In genomic region chr18:21179590-21180220, GRCh38 we compare ENCODE assay signal across 1 cellular context.
TF ChIP-seq lines count a peak whose summit lies in the region.

No MANE protein-coding gene starts in this region.

TF ChIP-seq in GM12878, 131 proteins besides CTCF, POLR2A, EP300 and RAD21 (continued from another document):
- TF ChIP-seq ZBTB40 (IDR thresholded peaks at IDR 0.05; ENCODE audit: borderline replicate concordance) (no peak), BACH1 (IDR thresholded peaks at IDR 0.05; ENCODE audit: borderline replicate concordance) (no peak), SMAD1 (IDR thresholded peaks at IDR 0.05; ENCODE audit: low read depth, partially characterized antibody) (no peak), CREB1 (IDR thresholded peaks at IDR 0.05; ENCODE audit: low read depth) (no peak), MYC (IDR thresholded peaks at IDR 0.05; ENCODE audit: insufficient read depth, insufficient read length, insufficient replicate concordance, low read length, severe bottlenecking) (no peak), SPI1 (IDR thresholded peaks at IDR 0.05; ENCODE audit: borderline replicate concordance, insufficient read depth, low read depth, low read length) (peak; percentile 35; the same call in 1 of the 2 replicates), KDM1A (IDR thresholded peaks at IDR 0.05; ENCODE audit: borderline replicate concordance) (no peak), MEF2B (IDR thresholded peaks at IDR 0.05; ENCODE audit: partially characterized antibody, poor library complexity, severe bottlenecking) (no peak), CREM (IDR thresholded peaks at IDR 0.05; ENCODE audit: low read depth) (no peak), SMC3 (IDR thresholded peaks at IDR 0.05; ENCODE audit: borderline replicate concordance, low read length) (peak; percentile 61; the same call in 1 of the 2 replicates), POLR2AphosphoS2 (IDR thresholded peaks at IDR 0.05; ENCODE audit: low read depth, low read length) (no peak), CBFB (IDR thresholded peaks at IDR 0.05; ENCODE audit: low read depth) (no peak), MTA2 (IDR thresholded peaks at IDR 0.05; ENCODE audit: low read depth) (no peak), SUZ12 (IDR thresholded peaks at IDR 0.05; ENCODE audit: unreplicated experiment) (no peak), ATF7 (IDR thresholded peaks at IDR 0.05; ENCODE audit: low read depth) (no peak), STAT1 (conservative IDR thresholded peaks at IDR 0.05) (no peak), NR2C2 (IDR thresholded peaks at IDR 0.05; ENCODE audit: borderline replicate concordance, control insufficient read depth, insufficient read length, low read depth) (no peak), ZNF24 (IDR thresholded peaks at IDR 0.05) (no peak), EGR1 (IDR thresholded peaks at IDR 0.05; ENCODE audit: borderline replicate concordance in 1 of 2, low read depth in 2 of 2, low read length in 2 of 2) (no peak), YY1 (IDR thresholded peaks at IDR 0.05; ENCODE audit: low read depth, low read length) (peak; percentile 91), SIN3A (IDR thresholded peaks at IDR 0.05; ENCODE audit: low read depth, low read length) (no peak), GABPA (IDR thresholded peaks at IDR 0.05; ENCODE audit: low read depth) (no peak), SMARCA5 (IDR thresholded peaks at IDR 0.05) (0 out of 2 replicates have a peak, but pooled peaks have one; percentile 22), CHD4 (IDR thresholded peaks at IDR 0.05) (no peak), ZNF217 (IDR thresholded peaks at IDR 0.05) (no peak)
- TF ChIP-seq, protein P1, sequence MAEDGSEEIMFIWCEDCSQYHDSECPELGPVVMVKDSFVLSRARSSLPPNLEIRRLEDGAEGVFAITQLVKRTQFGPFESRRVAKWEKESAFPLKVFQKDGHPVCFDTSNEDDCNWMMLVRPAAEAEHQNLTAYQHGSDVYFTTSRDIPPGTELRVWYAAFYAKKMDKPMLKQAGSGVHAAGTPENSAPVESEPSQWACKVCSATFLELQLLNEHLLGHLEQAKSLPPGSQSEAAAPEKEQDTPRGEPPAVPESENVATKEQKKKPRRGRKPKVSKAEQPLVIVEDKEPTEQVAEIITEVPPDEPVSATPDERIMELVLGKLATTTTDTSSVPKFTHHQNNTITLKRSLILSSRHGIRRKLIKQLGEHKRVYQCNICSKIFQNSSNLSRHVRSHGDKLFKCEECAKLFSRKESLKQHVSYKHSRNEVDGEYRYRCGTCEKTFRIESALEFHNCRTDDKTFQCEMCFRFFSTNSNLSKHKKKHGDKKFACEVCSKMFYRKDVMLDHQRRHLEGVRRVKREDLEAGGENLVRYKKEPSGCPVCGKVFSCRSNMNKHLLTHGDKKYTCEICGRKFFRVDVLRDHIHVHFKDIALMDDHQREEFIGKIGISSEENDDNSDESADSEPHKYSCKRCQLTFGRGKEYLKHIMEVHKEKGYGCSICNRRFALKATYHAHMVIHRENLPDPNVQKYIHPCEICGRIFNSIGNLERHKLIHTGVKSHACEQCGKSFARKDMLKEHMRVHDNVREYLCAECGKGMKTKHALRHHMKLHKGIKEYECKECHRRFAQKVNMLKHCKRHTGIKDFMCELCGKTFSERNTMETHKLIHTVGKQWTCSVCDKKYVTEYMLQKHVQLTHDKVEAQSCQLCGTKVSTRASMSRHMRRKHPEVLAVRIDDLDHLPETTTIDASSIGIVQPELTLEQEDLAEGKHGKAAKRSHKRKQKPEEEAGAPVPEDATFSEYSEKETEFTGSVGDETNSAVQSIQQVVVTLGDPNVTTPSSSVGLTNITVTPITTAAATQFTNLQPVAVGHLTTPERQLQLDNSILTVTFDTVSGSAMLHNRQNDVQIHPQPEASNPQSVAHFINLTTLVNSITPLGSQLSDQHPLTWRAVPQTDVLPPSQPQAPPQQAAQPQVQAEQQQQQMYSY (CRISPR knock-in tag; IDR thresholded peaks at IDR 0.05): no peak
TF ChIP-seq in GM12878: peak in this region for 5.
